22 cellular contexts compared by ENCODE assay signal in the genomic region with DNA sequence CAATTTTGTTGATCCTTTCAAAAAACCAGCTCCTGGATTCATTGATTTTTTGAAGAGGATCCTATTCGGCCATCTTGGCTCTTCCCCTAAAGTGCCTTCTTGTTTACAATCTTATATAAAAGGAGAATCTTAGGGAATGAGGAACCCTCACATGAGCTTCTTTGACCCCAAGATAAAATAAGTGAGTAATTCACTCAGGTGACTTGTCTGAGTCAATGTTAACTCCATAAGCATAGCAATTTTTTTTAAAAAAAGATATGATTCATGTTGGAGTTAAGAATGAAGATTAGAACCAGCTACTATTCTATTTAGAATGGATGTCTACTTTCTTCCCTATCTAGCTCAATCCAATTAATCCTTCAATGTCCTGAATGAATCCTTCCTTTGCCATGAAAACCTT.
"Had no signal": no experiment of that assay in that cellular context is flagged by ENCODE, and none has a peak within 500 bp of the region (broad histone marks: within the 10 kb centered on the region; RNA-seq: fewer than 3 reads in every experiment).

No MANE protein-coding gene starts in this region.

- H3K4me3 Mint-ChIP-seq: activated B cell treated with CpG ODN at 0.5 μM for 24 hours; activated CD4-positive, alpha-beta memory T cell treated with anti-CD3 and anti-CD28 coated beads for 36 hours; activated CD4-positive, alpha-beta T cell treated with anti-CD3 and anti-CD28 coated beads, Interleukin-2, amount 10 ng/mL, durations not matched to agents 24 days and 14 days; activated naive CD4-positive, alpha-beta T cell treated with anti-CD3 and anti-CD28 coated beads, Interleukin-2, amount 10 ng/mL, durations not matched to agents 7 days and 5 days; activated naive CD8-positive, alpha-beta T cell treated with anti-CD3 and anti-CD28 coated beads for 36 hours; activated T-cell treated with anti-CD3 and anti-CD28 coated beads, Interleukin-2, amount 50 U/mL, for 72 hours; T-helper 1 cell treated with Interleukin-12 subunit alpha and Interleukin-12 subunit beta and Interleukin-4 antibody, amounts not matched to agents 30 μg/mL and 1 μg/mL, for 36 hours had no signal

- H3K36me3 Mint-ChIP-seq: activated CD4-positive, alpha-beta memory T cell treated with anti-CD3 and anti-CD28 coated beads for 36 hours; activated naive CD4-positive, alpha-beta T cell treated with anti-CD3 and anti-CD28 coated beads, Interleukin-2, amount 10 ng/mL, durations not matched to agents 7 days and 5 days had no signal

- H3K27me3 Mint-ChIP-seq: activated B cell treated with CpG ODN at 0.5 μM for 24 hours; activated naive CD4-positive, alpha-beta T cell treated with anti-CD3 and anti-CD28 coated beads, Interleukin-2, amount 10 ng/mL, durations not matched to agents 7 days and 5 days had no signal

- ATAC-seq: activated T-cell treated with anti-CD3 and anti-CD28 coated beads, Interleukin-2, amount 50 U/mL, for 72 hours had no signal

- H3K9me3 Mint-ChIP-seq: activated B cell treated with CpG ODN at 0.5 μM for 24 hours; activated CD4-positive, alpha-beta memory T cell treated with anti-CD3 and anti-CD28 coated beads for 36 hours; activated CD4-positive, alpha-beta T cell treated with anti-CD3 and anti-CD28 coated beads, Interleukin-2, amount 10 ng/mL, durations not matched to agents 24 days and 14 days; activated naive CD8-positive, alpha-beta T cell treated with anti-CD3 and anti-CD28 coated beads for 36 hours; activated T-cell treated with anti-CD3 and anti-CD28 coated beads, Interleukin-2, amount 50 U/mL, for 72 hours; activated T-helper 2 cell treated with anti-CD3 and anti-CD28 coated beads, Interferon-gamma antibody, Interleukin-2, Interleukin-4, amounts not matched to agents 10 μg/mL and 5 μg/mL and 100 μg/mL, durations not matched to agents 14 hours and 24 hours and 36 hours; T-helper 1 cell treated with Interleukin-12 subunit alpha and Interleukin-12 subunit beta and Interleukin-4 antibody, amounts not matched to agents 30 μg/mL and 1 μg/mL, for 36 hours had no signal

- DNase-seq: activated B cell treated with CpG ODN at 0.5 μM for 24 hours; activated CD4-positive, alpha-beta memory T cell treated with anti-CD3 and anti-CD28 coated beads for 36 hours; activated CD4-positive, alpha-beta T cell treated with anti-CD3 and anti-CD28 coated beads for 1 hour; activated CD4-positive, alpha-beta T cell treated with anti-CD3 and anti-CD28 coated beads, Interleukin-2, amount 10 ng/mL, durations not matched to agents 24 days and 14 days; activated gamma-delta T cell treated with Interleukin-2 at 50 U/mL for 16 hours; activated naive CD4-positive, alpha-beta T cell treated with anti-CD3 and anti-CD28 coated beads, Interleukin-2, amount 10 ng/mL, durations not matched to agents 7 days and 5 days; activated naive CD8-positive, alpha-beta T cell treated with anti-CD3 and anti-CD28 coated beads for 36 hours; activated T-cell treated with anti-CD3 and anti-CD28 coated beads for 4 hours; activated T-cell treated with anti-CD3 and anti-CD28 coated beads, Interleukin-2, amount 50 U/mL, for 72 hours; anterior cingulate cortex; caudate nucleus; KG1; NCI-H1092; NCI-H1417; NCI-H1694 treated with DMSO at 0.1 percent for 48 hours; NCI-H2029 treated with DMSO at 0.1 percent for 48 hours; NCI-H510A treated with DMSO at 0.1 percent for 48 hours; NCI-H69; SHP77 treated with DMSO at 0.1 percent for 48 hours had no signal

- H3K27ac Mint-ChIP-seq: activated B cell treated with CpG ODN at 0.5 μM for 24 hours; activated CD4-positive, alpha-beta memory T cell treated with anti-CD3 and anti-CD28 coated beads for 36 hours; activated CD4-positive, alpha-beta T cell treated with anti-CD3 and anti-CD28 coated beads, Interleukin-2, amount 10 ng/mL, durations not matched to agents 24 days and 14 days; activated naive CD4-positive, alpha-beta T cell treated with anti-CD3 and anti-CD28 coated beads, Interleukin-2, amount 10 ng/mL, durations not matched to agents 7 days and 5 days; activated naive CD8-positive, alpha-beta T cell treated with anti-CD3 and anti-CD28 coated beads for 36 hours; activated T-cell treated with anti-CD3 and anti-CD28 coated beads, Interleukin-2, amount 50 U/mL, for 72 hours; activated T-helper 2 cell treated with anti-CD3 and anti-CD28 coated beads, Interferon-gamma antibody, Interleukin-2, Interleukin-4, amounts not matched to agents 10 μg/mL and 5 μg/mL and 100 μg/mL, durations not matched to agents 14 hours and 24 hours and 36 hours; T-helper 1 cell treated with Interleukin-12 subunit alpha and Interleukin-12 subunit beta and Interleukin-4 antibody, amounts not matched to agents 30 μg/mL and 1 μg/mL, for 36 hours had no signal

- FAIRE-seq: RCC 7860 had no signal

- H3K4me1 Mint-ChIP-seq: activated CD4-positive, alpha-beta T cell treated with anti-CD3 and anti-CD28 coated beads, Interleukin-2, amount 10 ng/mL, durations not matched to agents 24 days and 14 days; activated naive CD4-positive, alpha-beta T cell treated with anti-CD3 and anti-CD28 coated beads, Interleukin-2, amount 10 ng/mL, durations not matched to agents 7 days and 5 days; activated naive CD8-positive, alpha-beta T cell treated with anti-CD3 and anti-CD28 coated beads for 36 hours had no signal
